Comparison of ENCODE assay signal across 1 cellular context in the genomic region with DNA sequence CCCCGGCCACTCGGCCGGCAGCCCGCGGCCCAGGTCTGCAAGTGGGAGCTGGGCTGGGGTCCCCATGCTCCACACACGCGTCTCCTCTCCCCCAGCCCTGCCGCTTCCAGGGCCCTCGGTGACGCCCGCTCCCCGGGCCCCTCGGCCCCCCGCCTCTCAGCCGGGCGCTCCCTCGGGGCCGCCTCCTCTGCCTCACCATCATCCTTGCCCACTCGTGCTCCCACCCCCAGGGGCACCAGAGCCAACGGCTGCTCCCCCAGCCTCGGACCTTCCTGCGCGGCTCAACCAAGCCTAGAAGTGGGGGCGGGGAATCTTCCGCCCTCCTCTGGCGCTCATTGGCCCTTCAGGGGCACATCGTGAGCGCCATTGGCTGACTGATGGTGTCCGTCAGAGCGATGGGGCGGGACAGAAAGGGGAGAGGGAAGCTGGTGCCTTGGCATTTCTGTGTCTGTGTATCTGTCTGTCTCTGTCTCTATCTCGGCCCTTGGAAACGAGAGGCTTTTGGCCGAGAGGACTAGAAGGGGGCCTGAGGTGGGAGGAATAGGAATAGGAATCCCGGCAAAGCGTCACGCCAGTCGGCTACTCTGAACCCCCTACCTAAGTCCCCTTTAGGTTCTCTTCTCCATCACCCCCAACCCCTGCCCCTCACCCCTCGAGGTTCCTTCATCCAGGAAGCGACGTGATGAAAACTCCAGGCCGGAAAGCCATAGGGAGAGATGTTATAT.
TF ChIP-seq lines count a peak whose summit lies in the region.

No MANE protein-coding gene starts in this region.

TF ChIP-seq in HepG2, 621 proteins besides CTCF, POLR2A, EP300 and RAD21 (continued from another document and continues in another):
- peak; percentile 83 for TF ChIP-seq THAP11 (CRISPR knock-in tag; IDR thresholded peaks at IDR 0.05)
- TF ChIP-seq ZNF713 (CRISPR knock-in tag; IDR thresholded peaks at IDR 0.05) = no peak
- TF ChIP-seq, protein P1, sequence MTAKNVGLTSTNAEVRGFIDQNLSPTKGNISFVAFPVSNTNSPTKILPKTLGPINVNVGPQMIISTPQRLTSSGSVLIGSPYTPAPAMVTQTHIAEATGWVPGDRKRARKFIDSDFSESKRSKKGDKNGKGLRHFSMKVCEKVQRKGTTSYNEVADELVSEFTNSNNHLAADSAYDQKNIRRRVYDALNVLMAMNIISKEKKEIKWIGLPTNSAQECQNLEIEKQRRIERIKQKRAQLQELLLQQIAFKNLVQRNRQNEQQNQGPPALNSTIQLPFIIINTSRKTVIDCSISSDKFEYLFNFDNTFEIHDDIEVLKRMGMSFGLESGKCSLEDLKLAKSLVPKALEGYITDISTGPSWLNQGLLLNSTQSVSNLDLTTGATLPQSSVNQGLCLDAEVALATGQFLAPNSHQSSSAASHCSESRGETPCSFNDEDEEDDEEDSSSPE (CRISPR knock-in tag; IDR thresholded peaks at IDR 0.05) = peak; percentile 70
- TF ChIP-seq, protein P2, sequence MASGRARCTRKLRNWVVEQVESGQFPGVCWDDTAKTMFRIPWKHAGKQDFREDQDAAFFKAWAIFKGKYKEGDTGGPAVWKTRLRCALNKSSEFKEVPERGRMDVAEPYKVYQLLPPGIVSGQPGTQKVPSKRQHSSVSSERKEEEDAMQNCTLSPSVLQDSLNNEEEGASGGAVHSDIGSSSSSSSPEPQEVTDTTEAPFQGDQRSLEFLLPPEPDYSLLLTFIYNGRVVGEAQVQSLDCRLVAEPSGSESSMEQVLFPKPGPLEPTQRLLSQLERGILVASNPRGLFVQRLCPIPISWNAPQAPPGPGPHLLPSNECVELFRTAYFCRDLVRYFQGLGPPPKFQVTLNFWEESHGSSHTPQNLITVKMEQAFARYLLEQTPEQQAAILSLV (CRISPR knock-in tag; IDR thresholded peaks at IDR 0.05; ENCODE audit: borderline replicate concordance) = no peak
- TF ChIP-seq GMEB1 (CRISPR knock-in tag; IDR thresholded peaks at IDR 0.05; ENCODE audit: borderline replicate concordance) = peak; percentile 29; the same call in 1 of the 2 replicates
- no peak for TF ChIP-seq HOXA9 (CRISPR knock-in tag; IDR thresholded peaks at IDR 0.05; ENCODE audit: borderline replicate concordance)
- TF ChIP-seq FOXC1 (CRISPR knock-in tag; IDR thresholded peaks at IDR 0.05; ENCODE audit: borderline replicate concordance) = no peak
- TF ChIP-seq KMT2A (CRISPR knock-in tag; IDR thresholded peaks at IDR 0.05) = peak; percentile 79
- 0 out of 2 replicates have a peak, but pooled peaks have one; percentile 43 for TF ChIP-seq ZZZ3 (CRISPR knock-in tag; IDR thresholded peaks at IDR 0.05; ENCODE audit: borderline replicate concordance)
- no peak for TF ChIP-seq KIAA2018 (CRISPR knock-in tag; IDR thresholded peaks at IDR 0.05; ENCODE audit: borderline replicate concordance)
- TF ChIP-seq ZMYM4 (CRISPR knock-in tag; IDR thresholded peaks at IDR 0.05) = peak; percentile 85
- no peak for TF ChIP-seq ZNF136 (CRISPR knock-in tag; IDR thresholded peaks at IDR 0.05; ENCODE audit: low read depth)
- no peak for TF ChIP-seq FOXO4 (CRISPR knock-in tag; conservative IDR thresholded peaks at IDR 0.05)
- no peak for TF ChIP-seq RFX1 (IDR thresholded peaks at IDR 0.05)
- TF ChIP-seq, protein P3, sequence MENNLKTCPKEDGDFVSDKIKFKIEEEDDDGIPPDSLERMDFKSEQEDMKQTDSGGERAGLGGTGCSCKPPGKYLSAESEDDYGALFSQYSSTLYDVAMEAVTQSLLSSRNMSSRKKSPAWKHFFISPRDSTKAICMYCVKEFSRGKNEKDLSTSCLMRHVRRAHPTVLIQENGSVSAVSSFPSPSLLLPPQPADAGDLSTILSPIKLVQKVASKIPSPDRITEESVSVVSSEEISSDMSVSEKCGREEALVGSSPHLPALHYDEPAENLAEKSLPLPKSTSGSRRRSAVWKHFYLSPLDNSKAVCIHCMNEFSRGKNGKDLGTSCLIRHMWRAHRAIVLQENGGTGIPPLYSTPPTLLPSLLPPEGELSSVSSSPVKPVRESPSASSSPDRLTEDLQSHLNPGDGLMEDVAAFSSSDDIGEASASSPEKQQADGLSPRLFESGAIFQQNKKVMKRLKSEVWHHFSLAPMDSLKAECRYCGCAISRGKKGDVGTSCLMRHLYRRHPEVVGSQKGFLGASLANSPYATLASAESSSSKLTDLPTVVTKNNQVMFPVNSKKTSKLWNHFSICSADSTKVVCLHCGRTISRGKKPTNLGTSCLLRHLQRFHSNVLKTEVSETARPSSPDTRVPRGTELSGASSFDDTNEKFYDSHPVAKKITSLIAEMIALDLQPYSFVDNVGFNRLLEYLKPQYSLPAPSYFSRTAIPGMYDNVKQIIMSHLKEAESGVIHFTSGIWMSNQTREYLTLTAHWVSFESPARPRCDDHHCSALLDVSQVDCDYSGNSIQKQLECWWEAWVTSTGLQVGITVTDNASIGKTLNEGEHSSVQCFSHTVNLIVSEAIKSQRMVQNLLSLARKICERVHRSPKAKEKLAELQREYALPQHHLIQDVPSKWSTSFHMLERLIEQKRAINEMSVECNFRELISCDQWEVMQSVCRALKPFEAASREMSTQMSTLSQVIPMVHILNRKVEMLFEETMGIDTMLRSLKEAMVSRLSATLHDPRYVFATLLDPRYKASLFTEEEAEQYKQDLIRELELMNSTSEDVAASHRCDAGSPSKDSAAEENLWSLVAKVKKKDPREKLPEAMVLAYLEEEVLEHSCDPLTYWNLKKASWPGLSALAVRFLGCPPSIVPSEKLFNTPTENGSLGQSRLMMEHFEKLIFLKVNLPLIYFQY (CRISPR knock-in tag; IDR thresholded peaks at IDR 0.05; ENCODE audit: borderline replicate concordance) = no peak
- TF ChIP-seq GATAD2A (CRISPR knock-in tag; IDR thresholded peaks at IDR 0.05) = peak; percentile 60
- TF ChIP-seq ZNF326 (CRISPR knock-in tag; IDR thresholded peaks at IDR 0.05; ENCODE audit: borderline replicate concordance) = no peak
- TF ChIP-seq SMAD9 (CRISPR knock-in tag; IDR thresholded peaks at IDR 0.05) = no peak
- no peak for TF ChIP-seq ZBTB38 (CRISPR knock-in tag; IDR thresholded peaks at IDR 0.05)
- no peak for TF ChIP-seq ZFAT (CRISPR knock-in tag; conservative IDR thresholded peaks at IDR 0.05)
- no peak; the same call in 1 of the 2 replicates for TF ChIP-seq ZNF674 (CRISPR knock-in tag; IDR thresholded peaks at IDR 0.05; ENCODE audit: low read depth)
- TF ChIP-seq ZMAT5 (CRISPR knock-in tag; IDR thresholded peaks at IDR 0.05; ENCODE audit: borderline replicate concordance, low read depth) = no peak
- no peak for TF ChIP-seq ZNF121 (CRISPR knock-in tag; IDR thresholded peaks at IDR 0.05)
- TF ChIP-seq BRD4 (CRISPR knock-in tag; IDR thresholded peaks at IDR 0.05) = no peak
- TF ChIP-seq NFYB (CRISPR knock-in tag; IDR thresholded peaks at IDR 0.05) = peak; percentile 99
- no peak for TF ChIP-seq ZMYM2 (CRISPR knock-in tag; IDR thresholded peaks at IDR 0.05)
- peak; percentile 91 for TF ChIP-seq ZNF574 (CRISPR knock-in tag; IDR thresholded peaks at IDR 0.05)
- TF ChIP-seq NR3C1 (CRISPR knock-in tag; IDR thresholded peaks at IDR 0.05) = no peak; the same call in 1 of the 2 replicates
- TF ChIP-seq NR2F1 (CRISPR knock-in tag; IDR thresholded peaks at IDR 0.05) = no peak
- TF ChIP-seq ZNF354B (CRISPR knock-in tag; IDR thresholded peaks at IDR 0.05) = no peak
- no peak for TF ChIP-seq RFX3 (CRISPR knock-in tag; IDR thresholded peaks at IDR 0.05)
- TF ChIP-seq RBAK (CRISPR knock-in tag; IDR thresholded peaks at IDR 0.05) = no peak
- TF ChIP-seq ZNF546 (CRISPR knock-in tag; conservative IDR thresholded peaks at IDR 0.05) = peak; percentile 58; the same call in 1 of the 2 replicates
- TF ChIP-seq TBX2 (CRISPR knock-in tag; IDR thresholded peaks at IDR 0.05; ENCODE audit: borderline replicate concordance) = peak; percentile 56
- TF ChIP-seq SYNCRIP (IDR thresholded peaks at IDR 0.05; ENCODE audit: insufficient read depth, low read depth, low read length) = no peak
- TF ChIP-seq CREM (IDR thresholded peaks at IDR 0.05) = peak; percentile 30; the same call in 1 of the 2 replicates
- no peak for TF ChIP-seq CREM (CRISPR knock-in tag; IDR thresholded peaks at IDR 0.05)
- TF ChIP-seq NONO (IDR thresholded peaks at IDR 0.05) = no peak
- peak; percentile 49; the same call in 1 of the 2 replicates for TF ChIP-seq NONO (CRISPR knock-in tag; conservative IDR thresholded peaks at IDR 0.05)
